Comparison of ENCODE assay signal across 12 cellular contexts in genomic region chrX:101357166-101357795, GRCh38. TPM values are rescaled to one million over a fixed set of nuclear protein-coding genes. Genes with fewer than 3 reads are reported as not detected.
A peak's percentile ranks its signal among the peaks of the same experiment; 100 is the strongest.
DNase-seq lines count a peak whose midpoint lies in the region; ATAC-seq, FAIRE-seq and TF ChIP-seq lines count a peak whose summit lies in the region.
"Had no signal": no experiment of that assay in that cellular context is flagged by ENCODE, and none has a peak within 500 bp of the region (broad histone marks: within the 10 kb centered on the region; RNA-seq: fewer than 3 reads in every experiment).

No MANE protein-coding gene starts in this region.

- intact Hi-C loops in colonic mucosa (cut with DNase I), result no loop called here

- H3K9ac ChIP-seq in colonic mucosa (ENCODE audit: low read depth in 2 of 2, low read length in 2 of 2), result no peak overlapping the region

- no peak for ATAC-seq in HG03571 (IDR thresholded peaks at IDR 0.05; ENCODE audit: unreplicated experiment)
- no peak for ATAC-seq in HG02571 (IDR thresholded peaks at IDR 0.05; ENCODE audit: unreplicated experiment)
- no peak for ATAC-seq in left lobe of liver

- H3K4me3 ChIP-seq in AG09309 (ENCODE audit: control insufficient read depth, low read depth, low read length) (no peak overlapping the region), colonic mucosa (no peak overlapping the region)

- TF ChIP-seq CTCF in AG09309 (IDR thresholded peaks at IDR 0.05; ENCODE audit: control insufficient read depth, insufficient read depth, low read depth, low read length, missing control alignments) (peak; percentile 29), RWPE1 (conservative IDR thresholded peaks at IDR 0.05; ENCODE audit: low read depth) (peak; percentile 13; the same call in 1 of the 2 replicates), colonic mucosa (IDR thresholded peaks at IDR 0.05) (no peak)

- DNase-seq in AG09309 (ENCODE audit: low read depth), result no peak
- no peak for DNase-seq in GM18507 (ENCODE audit: extremely low spot score, insufficient read length, low read depth)
- DNase-seq in RWPE1 (ENCODE audit: low spot score), result no peak
- peak; percentile 15 for DNase-seq in iPS-NIHi7 (ENCODE audit: extremely low spot score)
- no peak for DNase-seq in colonic mucosa
- no peak for DNase-seq in left lobe of liver (ENCODE audit: low spot score)
- DNase-seq: GDM1, NCI-H1694 treated with DMSO at 0.1 percent for 48 hours had no signal

- POLR2A ChIA-PET in RWPE1 (lab: Yijun Ruan, JAX; ENCODE audit: low non-redundant PET), result no interaction called here

- H3K9me3 ChIP-seq in colonic mucosa, result no peaks in the 10 kb centered on the region

- CTCF ChIA-PET in RWPE1 (lab: Yijun Ruan, JAX), result no interaction called here

- no peaks in the 10 kb centered on the region for H3K36me3 ChIP-seq in colonic mucosa

- no peaks in the 10 kb centered on the region for H3K27me3 ChIP-seq in colonic mucosa

- no peaks in the 10 kb centered on the region for H3K4me1 ChIP-seq in colonic mucosa

- FAIRE-seq in GM18507 (lab: Jason Lieb, UNC), result peak; percentile 62
- FAIRE-seq: islet of Langerhans had no signal

- H3K27ac ChIP-seq in RWPE1 (no peak overlapping the region), colonic mucosa (no peak overlapping the region)
- H3K27ac ChIP-seq: VCaP had no signal

RNA-seq across cellular contexts. Expression of gene TIMM8A, which starts 8.7 kb away (rescaled TPM):
- total RNA-seq in colonic mucosa, result 10 to 100 TPM in 1 of 2 donors, 1 to 10 TPM in 1; 9.4 to 22.9 TPM
- total RNA-seq in left lobe of liver, result 18.6 TPM

RNA-seq across cellular contexts. Expression of gene BTK, which starts 28.7 kb away (rescaled TPM):
- total RNA-seq in colonic mucosa (1 to 10 TPM; 1.9 to 3.0 TPM), left lobe of liver (1.3 TPM)

RNA-seq across cellular contexts. Expression of gene RPL36A, which starts 33.5 kb away (rescaled TPM):
- total RNA-seq in colonic mucosa (100 to 1,000 TPM; 132 to 184 TPM), left lobe of liver (39.4 TPM)

RNA-seq across cellular contexts. Expression of gene GLA, which starts 50.4 kb away (rescaled TPM):
- total RNA-seq in colonic mucosa (10 to 100 TPM; 29.9 to 33.9 TPM), left lobe of liver (8.2 TPM)

RNA-seq across cellular contexts. Expression of gene HNRNPH2, which starts 50.7 kb away (rescaled TPM):
- total RNA-seq in colonic mucosa (10 to 100 TPM; 61.7 to 72.1 TPM), left lobe of liver (22.9 TPM)
